Comparison of ENCODE assay signal across 1 cellular context in the genomic region with DNA sequence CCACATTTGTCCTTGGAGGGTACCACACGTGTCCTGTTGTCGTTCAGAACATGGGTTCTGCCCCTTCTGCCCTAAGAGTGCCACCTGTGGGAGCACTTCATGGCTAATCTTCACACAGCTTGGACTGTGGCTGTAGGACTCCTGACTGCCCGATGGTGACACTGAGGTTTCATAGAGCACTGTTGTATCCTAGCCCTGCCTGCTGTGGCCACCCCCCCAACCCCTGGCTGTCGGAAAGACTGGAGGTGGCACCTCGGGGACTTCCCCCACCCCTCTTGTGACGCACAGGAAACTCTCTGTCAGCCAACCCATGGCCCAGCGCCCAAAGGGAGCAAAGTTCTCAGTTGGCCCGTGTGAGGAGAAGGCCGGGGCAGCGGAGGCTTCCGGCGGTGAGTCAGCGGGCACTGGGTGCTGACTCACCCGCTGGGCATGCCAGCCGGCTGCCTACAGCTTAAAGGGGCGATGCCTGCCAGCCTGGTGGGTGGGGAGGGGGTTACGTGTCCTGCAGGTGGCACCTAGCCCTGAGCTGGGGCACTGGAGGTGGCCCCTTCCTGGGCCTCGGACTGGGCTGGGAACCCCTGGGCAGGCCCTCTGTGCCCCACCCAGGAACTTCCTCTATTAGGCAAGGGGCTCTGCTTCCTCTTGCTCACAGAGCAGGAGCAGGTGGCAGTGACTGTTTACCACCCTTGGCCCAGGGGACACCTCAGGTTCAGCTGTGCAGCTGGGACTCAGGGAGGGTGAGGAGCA.
A peak's percentile ranks its signal among the peaks of the same experiment; 100 is the strongest.
TF ChIP-seq lines count a peak whose summit lies in the region.

No MANE protein-coding gene starts in this region.

TF ChIP-seq in HCT116, 20 proteins besides CTCF, POLR2A, EP300 and RAD21 (continued from another document):
- TF ChIP-seq ZBTB33 (IDR thresholded peaks at IDR 0.05; ENCODE audit: extremely low read depth, insufficient replicate concordance, low read length) (peak; percentile 53), SIN3A (IDR thresholded peaks at IDR 0.05; ENCODE audit: low read depth) (peak; percentile 92), ELF1 (IDR thresholded peaks at IDR 0.05; ENCODE audit: borderline replicate concordance, low read depth) (no peak), CBX3 (IDR thresholded peaks at IDR 0.05; ENCODE audit: low read depth) (no peak), TCF7L2 (IDR thresholded peaks at IDR 0.05; ENCODE audit: borderline replicate concordance, extremely low read depth, insufficient read depth, insufficient read length) (peak; percentile 73), ZNF274 (IDR thresholded peaks at IDR 0.05; ENCODE audit: low read depth, low read length) (no peak)
